ENCODE assay signal across 10 cellular contexts in genomic region chr11:128686045-128686741, GRCh38. TPM values are rescaled to one million over a fixed set of nuclear protein-coding genes. Genes with fewer than 3 reads are reported as not detected.
A peak's percentile ranks its signal among the peaks of the same experiment; 100 is the strongest.
DNase-seq lines count a peak whose midpoint lies in the region; ATAC-seq, FAIRE-seq and TF ChIP-seq lines count a peak whose summit lies in the region.
"Had no signal": no experiment of that assay in that cellular context is flagged by ENCODE, and none has a peak within 500 bp of the region (broad histone marks: within the 10 kb centered on the region; RNA-seq: fewer than 3 reads in every experiment).

No MANE protein-coding gene starts in this region.

- no peak overlapping the region for H3K27ac ChIP-seq in upper lobe of right lung
- H3K27ac ChIP-seq: HL-60 had no signal

- H3K27ac Mint-ChIP-seq in activated B cell treated with CpG ODN at 0.5 μM for 24 hours = no peak overlapping the region

- H3K36me3 Mint-ChIP-seq in activated B cell treated with CpG ODN at 0.5 μM for 24 hours (ENCODE audit: low read depth) = no peaks in the 10 kb centered on the region

- no peak for FAIRE-seq in urothelium cell line (lab: Jason Lieb, UNC)
- FAIRE-seq: G401.6 had no signal

- peak overlapping the region; percentile 84 for H3K4me3 Mint-ChIP-seq in activated B cell treated with CpG ODN at 0.5 μM for 24 hours

- peaks cover 38% of the 10 kb centered on the region for H3K4me1 ChIP-seq in upper lobe of right lung
- H3K4me1 ChIP-seq in BE2C = no peaks in the 10 kb centered on the region

- CTCF ChIA-PET in activated B cell treated with CpG ODN at 0.5 μM for 24 hours (lab: Charles Lee) = interaction anchor here (1.3 to 2.0 kb wide), 4 partner anchors 54 to 145 kb away, joined by 3 to 8 read pairs (median 6); no protein-coding TSS in a partner anchor

- POLR2A ChIA-PET in activated B cell treated with CpG ODN at 0.5 μM for 24 hours (lab: Charles Lee) = interaction anchor here (0.6 to 2.5 kb wide), 21 partner anchors 8 to 166 kb away, joined by 3 to 11 read pairs (median 6); partner anchors contain the start of gene FLI1

- ATAC-seq in activated B cell treated with CpG ODN at 0.5 μM for 24 hours (ENCODE audit: low read depth) = peak; percentile 68
- peak; percentile 7 for ATAC-seq in upper lobe of right lung

- H3K36me3 ChIP-seq in upper lobe of right lung = no peaks in the 10 kb centered on the region
- no peaks in the 10 kb centered on the region for H3K36me3 ChIP-seq in BE2C

- H3K4me1 Mint-ChIP-seq in activated B cell treated with CpG ODN at 0.5 μM for 24 hours = peaks cover 41% of the 10 kb centered on the region

- intact Hi-C loops in activated B cell treated with CpG ODN at 0.5 μM for 24 hours (cut with micrococcal nuclease) = loop anchor here (2.0 kb wide), 1 partner anchor 55 kb away; no protein-coding TSS in a partner anchor
- intact Hi-C loops in upper lobe of right lung (cut with DNase I) = no loop called here

- peak overlapping the region; percentile 45 for H3K4me3 ChIP-seq in upper lobe of right lung
- no peak overlapping the region for H3K4me3 ChIP-seq in BE2C (ENCODE audit: low read depth, low read length)

- TF ChIP-seq CTCF in activated B cell treated with CpG ODN at 0.5 μM for 24 hours (IDR thresholded peaks at IDR 0.05) (no peak), upper lobe of right lung (IDR thresholded peaks at IDR 0.05) (no peak), BE2C (IDR thresholded peaks at IDR 0.05; ENCODE audit: low read depth, low read length) (no peak)

- H3K27me3 Mint-ChIP-seq in activated B cell treated with CpG ODN at 0.5 μM for 24 hours = peaks cover 25% of the 10 kb centered on the region

- no peaks in the 10 kb centered on the region for H3K9me3 Mint-ChIP-seq in activated B cell treated with CpG ODN at 0.5 μM for 24 hours

- peaks cover 47% of the 10 kb centered on the region for H3K27me3 ChIP-seq in upper lobe of right lung
- H3K27me3 ChIP-seq in BE2C = peaks cover 95% of the 10 kb centered on the region

- peak; percentile 26 for DNase-seq in stimulated activated CD4-positive, alpha-beta T cell treated with anti-CD3 and anti-CD28 coated beads, Interleukin-15, amount 100 ng/mL, for 24 hours
- no peak for DNase-seq in stimulated activated CD4-positive, alpha-beta T cell treated with anti-CD3 and anti-CD28 coated beads, Interleukin-4, amount 100 ng/mL, for 24 hours
- peak; percentile 29 for DNase-seq in activated B cell treated with CpG ODN at 0.5 μM for 24 hours
- DNase-seq in left kidney (ENCODE audit: low read depth, low spot score) = peak; percentile 52
- no peak for DNase-seq in upper lobe of right lung
- no peak for DNase-seq in BE2C
- DNase-seq in NCI-H345 treated with DMSO at 0.1 percent for 48 hours (lab: John Stamatoyannopoulos, UW; ENCODE audit: unreplicated experiment) = no peak
- no peak for DNase-seq in urothelium cell line (ENCODE audit: low spot score)

- no peaks in the 10 kb centered on the region for H3K9me3 ChIP-seq in upper lobe of right lung
- no peaks in the 10 kb centered on the region; the same call in 1 of the 2 replicates for H3K9me3 ChIP-seq in BE2C

RNA-seq across cellular contexts. Expression of gene FLI1, which starts 7.7 kb away (rescaled TPM):
- total RNA-seq in activated B cell treated with CpG ODN at 0.5 μM for 24 hours = 64.9 and 69.2 TPM in 2 replicates
- 69.7 TPM for total RNA-seq in upper lobe of right lung
- 2.7 TPM for polyA plus RNA-seq in BE2C (2012; ENCODE audit: insufficient read depth, insufficient read length, low read depth)

Comparison
In these comparisons a context has a peak if more than half of its experiments do, and no peak if none do; other contexts are left out.
1. DNase-seq: peak in stimulated activated CD4-positive, alpha-beta T cell treated with anti-CD3 and anti-CD28 coated beads, Interleukin-15, amount 100 ng/mL, for 24 hours (single experiment), activated B cell treated with CpG ODN at 0.5 μM for 24 hours (single experiment) and left kidney (single experiment); none in stimulated activated CD4-positive, alpha-beta T cell treated with anti-CD3 and anti-CD28 coated beads, Interleukin-4, amount 100 ng/mL, for 24 hours (single experiment), upper lobe of right lung (single experiment), BE2C (single experiment), NCI-H345 treated with DMSO at 0.1 percent for 48 hours (single experiment) and urothelium cell line (single experiment).